8 cellular contexts compared by ENCODE assay signal in genomic region chr18:21741511-21742322, GRCh38. TPM values are rescaled to one million over a fixed set of nuclear protein-coding genes. Genes with fewer than 3 reads are reported as not detected.
DNase-seq lines count a peak whose midpoint lies in the region; ATAC-seq, FAIRE-seq and TF ChIP-seq lines count a peak whose summit lies in the region.

No MANE protein-coding gene starts in this region.

- 1 to 5% methylated on average over 13 to 60 of the region's 60 CpGs for WGBS in endodermal cell (ENCODE audit: insufficient coverage in 1 of 2, insufficient read length in 1 of 2), 2 experiments

- H3K4me3 Mint-ChIP-seq in endodermal cell = peak overlapping the region; percentile 86

- peaks cover 22% of the 10 kb centered on the region for H3K4me1 Mint-ChIP-seq in endodermal cell

- no peaks in the 10 kb centered on the region for H3K27me3 ChIP-seq in endodermal cell (ENCODE audit: control insufficient read depth, insufficient read depth, low read length, poor library complexity, severe bottlenecking)
- no peaks in the 10 kb centered on the region for H3K27me3 ChIP-seq in muscle layer of colon (ENCODE audit: control insufficient read depth in 1 of 2, insufficient read depth in 2 of 2, low read length in 2 of 2)
- H3K27me3 ChIP-seq in thoracic aorta (replicated peaks; ENCODE audit: insufficient read depth) = no peaks in the 10 kb centered on the region

- H3K27me3 Mint-ChIP-seq in endodermal cell (ENCODE audit: insufficient read depth) = peaks cover 3% of the 10 kb centered on the region

- H3K27ac Mint-ChIP-seq in endodermal cell = peak overlapping the region; percentile 94

- DNase-seq in EH (ENCODE audit: low read depth) = peak; percentile 31
- DNase-seq in Jurkat, Clone E6-1 (ENCODE audit: low read depth, low spot score) = no peak
- DNase-seq in activated CD4-positive, alpha-beta T cell treated with anti-CD3 and anti-CD28 coated beads for 4 hours = peak; percentile 26 to 37
- peak; percentile 72 for DNase-seq in endodermal cell
- no peak for DNase-seq in thoracic aorta (ENCODE audit: low spot score)
- DNase-seq in HTR-8/SVneo (ENCODE audit: insufficient read length, low spot score) = no peak

- H3K36me3 ChIP-seq in endodermal cell (ENCODE audit: control insufficient read depth, insufficient read depth, low read length) (no peaks in the 10 kb centered on the region), muscle layer of colon (ENCODE audit: insufficient read depth, low read length) (no peaks in the 10 kb centered on the region), thoracic aorta (no peaks in the 10 kb centered on the region)

- H3K9ac ChIP-seq in endodermal cell (ENCODE audit: extremely low read depth, low read length, poor library complexity, severe bottlenecking) (peak overlapping the region; percentile 72), muscle layer of colon (ENCODE audit: low read length) (peak overlapping the region; percentile 44)

- H3K27ac ChIP-seq in endodermal cell (ENCODE audit: low read depth, low read length) (peak overlapping the region; percentile 99), muscle layer of colon (ENCODE audit: low read depth, low read length) (peak overlapping the region; percentile 34), thoracic aorta (peak overlapping the region; percentile 97 to 99)

- peak overlapping the region; percentile 78 for H3K4me3 ChIP-seq in Jurkat, Clone E6-1 (ENCODE audit: low read length)
- H3K4me3 ChIP-seq in endodermal cell (ENCODE audit: low read length) = peak overlapping the region; percentile 99
- H3K4me3 ChIP-seq in muscle layer of colon (ENCODE audit: low read depth in 1 of 2, low read length in 2 of 2) = peak overlapping the region; percentile 75 to 91
- H3K4me3 ChIP-seq in thoracic aorta = peak overlapping the region; percentile 89

- TF ChIP-seq CTCF in endodermal cell (conservative IDR thresholded peaks at IDR 0.05) (peak; percentile 14), thoracic aorta (IDR thresholded peaks at IDR 0.05) (no peak)

- H3K36me3 Mint-ChIP-seq in endodermal cell (ENCODE audit: low read depth) = peaks cover 7% of the 10 kb centered on the region

- H3K4me1 ChIP-seq in endodermal cell (ENCODE audit: control insufficient read depth, insufficient read depth, low read length) (peaks cover under 1% of the 10 kb centered on the region), muscle layer of colon (ENCODE audit: insufficient read depth, low read length) (peaks cover 12% of the 10 kb centered on the region), thoracic aorta (ENCODE audit: control insufficient read depth in 1 of 2, low read depth in 2 of 2) (peaks cover 13 to 33% of the 10 kb centered on the region in 2 donors)

- H3K9me3 ChIP-seq in endodermal cell (ENCODE audit: control insufficient read depth, low read length) = no peaks in the 10 kb centered on the region
- no peaks in the 10 kb centered on the region for H3K9me3 ChIP-seq in muscle layer of colon (ENCODE audit: low read length)
- no peaks in the 10 kb centered on the region for H3K9me3 ChIP-seq in thoracic aorta

- FAIRE-seq in HTR-8/SVneo (lab: Jason Lieb, UNC) = no peak

- peaks cover 11% of the 10 kb centered on the region for H3K9me3 Mint-ChIP-seq in endodermal cell

- ATAC-seq in GM21526 (IDR thresholded peaks at IDR 0.05; ENCODE audit: low FRiP score, unreplicated experiment) (peak; percentile 8), thoracic aorta (ENCODE audit: insufficient number of reproducible peaks, low FRiP score, low read depth) (no peak)

RNA-seq across cellular contexts. Expression of gene MIB1, which starts 1.1 kb away (rescaled TPM):
- polyA plus RNA-seq in Jurkat, Clone E6-1 (2012; ENCODE audit: insufficient read depth, insufficient read length) = 11.5 TPM
- 10 to 100 TPM; 66.4 to 75.0 TPM for total RNA-seq in endodermal cell
- polyA plus RNA-seq in endodermal cell (2013, experiment 1 of 2) = 62.3 TPM
- polyA plus RNA-seq in endodermal cell (2013, experiment 2 of 2) = 62.8 TPM
- 10 to 100 TPM; 37.9 to 53.6 TPM for total RNA-seq in thoracic aorta

RNA-seq across cellular contexts. Expression of gene ABHD3, which starts 37.1 kb away (rescaled TPM):
- 30.0 TPM for polyA plus RNA-seq in Jurkat, Clone E6-1 (2012; ENCODE audit: insufficient read depth, insufficient read length)
- total RNA-seq in endodermal cell = 10 to 100 TPM; 14.2 to 24.5 TPM
- 12.9 TPM for polyA plus RNA-seq in endodermal cell (2013, experiment 1 of 2)
- polyA plus RNA-seq in endodermal cell (2013, experiment 2 of 2) = 9.8 TPM
- total RNA-seq in thoracic aorta = 10 to 100 TPM in 1 of 2 donors, 1 to 10 TPM in 1; 8.5 to 14.4 TPM

Comparison
In these comparisons a context has a peak if more than half of its experiments do, and no peak if none do; other contexts are left out.
1. DNase-seq: peak in EH (single experiment), activated CD4-positive, alpha-beta T cell treated with anti-CD3 and anti-CD28 coated beads for 4 hours (2 of 2) and endodermal cell (single experiment); none in Jurkat, Clone E6-1 (single experiment), thoracic aorta (single experiment) and HTR-8/SVneo (single experiment).
2. H3K27ac ChIP-seq: peak in every context shown above with its lines; median percentile 99 in endodermal cell; 98 in thoracic aorta; 34 in muscle layer of colon.
3. Peak in every context shown above with its lines, with median percentiles within 50 percentile points of each other: H3K4me3 ChIP-seq.